2 cellular contexts compared by ENCODE assay signal in the genomic region with DNA sequence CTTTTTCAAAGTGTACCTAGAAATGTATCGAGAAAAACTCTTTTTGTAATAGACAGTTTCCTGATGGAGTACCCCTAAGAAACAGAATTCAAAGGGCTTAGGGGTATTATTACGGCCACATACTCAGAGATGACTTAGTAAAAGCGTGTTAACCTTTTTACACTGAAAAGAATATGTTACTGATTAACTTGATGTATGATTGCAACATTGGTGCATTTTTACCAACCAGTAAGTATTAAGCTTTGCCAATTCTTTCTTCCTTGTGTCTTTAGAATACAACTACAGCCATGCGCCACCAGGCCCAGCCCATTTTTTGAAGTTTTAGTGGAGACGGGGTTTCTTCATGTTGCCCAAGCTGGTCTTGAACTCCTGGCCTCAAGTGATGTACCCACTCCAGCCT.
TF ChIP-seq lines count a peak whose summit lies in the region.

No MANE protein-coding gene starts in this region.

TF ChIP-seq in GM23338, 12 proteins besides CTCF, POLR2A, EP300 and RAD21 (continued from another document):
- TF ChIP-seq CREB1 (CRISPR knock-in tag; IDR thresholded peaks at IDR 0.05; ENCODE audit: low read depth): no peak
- TF ChIP-seq, protein P1, sequence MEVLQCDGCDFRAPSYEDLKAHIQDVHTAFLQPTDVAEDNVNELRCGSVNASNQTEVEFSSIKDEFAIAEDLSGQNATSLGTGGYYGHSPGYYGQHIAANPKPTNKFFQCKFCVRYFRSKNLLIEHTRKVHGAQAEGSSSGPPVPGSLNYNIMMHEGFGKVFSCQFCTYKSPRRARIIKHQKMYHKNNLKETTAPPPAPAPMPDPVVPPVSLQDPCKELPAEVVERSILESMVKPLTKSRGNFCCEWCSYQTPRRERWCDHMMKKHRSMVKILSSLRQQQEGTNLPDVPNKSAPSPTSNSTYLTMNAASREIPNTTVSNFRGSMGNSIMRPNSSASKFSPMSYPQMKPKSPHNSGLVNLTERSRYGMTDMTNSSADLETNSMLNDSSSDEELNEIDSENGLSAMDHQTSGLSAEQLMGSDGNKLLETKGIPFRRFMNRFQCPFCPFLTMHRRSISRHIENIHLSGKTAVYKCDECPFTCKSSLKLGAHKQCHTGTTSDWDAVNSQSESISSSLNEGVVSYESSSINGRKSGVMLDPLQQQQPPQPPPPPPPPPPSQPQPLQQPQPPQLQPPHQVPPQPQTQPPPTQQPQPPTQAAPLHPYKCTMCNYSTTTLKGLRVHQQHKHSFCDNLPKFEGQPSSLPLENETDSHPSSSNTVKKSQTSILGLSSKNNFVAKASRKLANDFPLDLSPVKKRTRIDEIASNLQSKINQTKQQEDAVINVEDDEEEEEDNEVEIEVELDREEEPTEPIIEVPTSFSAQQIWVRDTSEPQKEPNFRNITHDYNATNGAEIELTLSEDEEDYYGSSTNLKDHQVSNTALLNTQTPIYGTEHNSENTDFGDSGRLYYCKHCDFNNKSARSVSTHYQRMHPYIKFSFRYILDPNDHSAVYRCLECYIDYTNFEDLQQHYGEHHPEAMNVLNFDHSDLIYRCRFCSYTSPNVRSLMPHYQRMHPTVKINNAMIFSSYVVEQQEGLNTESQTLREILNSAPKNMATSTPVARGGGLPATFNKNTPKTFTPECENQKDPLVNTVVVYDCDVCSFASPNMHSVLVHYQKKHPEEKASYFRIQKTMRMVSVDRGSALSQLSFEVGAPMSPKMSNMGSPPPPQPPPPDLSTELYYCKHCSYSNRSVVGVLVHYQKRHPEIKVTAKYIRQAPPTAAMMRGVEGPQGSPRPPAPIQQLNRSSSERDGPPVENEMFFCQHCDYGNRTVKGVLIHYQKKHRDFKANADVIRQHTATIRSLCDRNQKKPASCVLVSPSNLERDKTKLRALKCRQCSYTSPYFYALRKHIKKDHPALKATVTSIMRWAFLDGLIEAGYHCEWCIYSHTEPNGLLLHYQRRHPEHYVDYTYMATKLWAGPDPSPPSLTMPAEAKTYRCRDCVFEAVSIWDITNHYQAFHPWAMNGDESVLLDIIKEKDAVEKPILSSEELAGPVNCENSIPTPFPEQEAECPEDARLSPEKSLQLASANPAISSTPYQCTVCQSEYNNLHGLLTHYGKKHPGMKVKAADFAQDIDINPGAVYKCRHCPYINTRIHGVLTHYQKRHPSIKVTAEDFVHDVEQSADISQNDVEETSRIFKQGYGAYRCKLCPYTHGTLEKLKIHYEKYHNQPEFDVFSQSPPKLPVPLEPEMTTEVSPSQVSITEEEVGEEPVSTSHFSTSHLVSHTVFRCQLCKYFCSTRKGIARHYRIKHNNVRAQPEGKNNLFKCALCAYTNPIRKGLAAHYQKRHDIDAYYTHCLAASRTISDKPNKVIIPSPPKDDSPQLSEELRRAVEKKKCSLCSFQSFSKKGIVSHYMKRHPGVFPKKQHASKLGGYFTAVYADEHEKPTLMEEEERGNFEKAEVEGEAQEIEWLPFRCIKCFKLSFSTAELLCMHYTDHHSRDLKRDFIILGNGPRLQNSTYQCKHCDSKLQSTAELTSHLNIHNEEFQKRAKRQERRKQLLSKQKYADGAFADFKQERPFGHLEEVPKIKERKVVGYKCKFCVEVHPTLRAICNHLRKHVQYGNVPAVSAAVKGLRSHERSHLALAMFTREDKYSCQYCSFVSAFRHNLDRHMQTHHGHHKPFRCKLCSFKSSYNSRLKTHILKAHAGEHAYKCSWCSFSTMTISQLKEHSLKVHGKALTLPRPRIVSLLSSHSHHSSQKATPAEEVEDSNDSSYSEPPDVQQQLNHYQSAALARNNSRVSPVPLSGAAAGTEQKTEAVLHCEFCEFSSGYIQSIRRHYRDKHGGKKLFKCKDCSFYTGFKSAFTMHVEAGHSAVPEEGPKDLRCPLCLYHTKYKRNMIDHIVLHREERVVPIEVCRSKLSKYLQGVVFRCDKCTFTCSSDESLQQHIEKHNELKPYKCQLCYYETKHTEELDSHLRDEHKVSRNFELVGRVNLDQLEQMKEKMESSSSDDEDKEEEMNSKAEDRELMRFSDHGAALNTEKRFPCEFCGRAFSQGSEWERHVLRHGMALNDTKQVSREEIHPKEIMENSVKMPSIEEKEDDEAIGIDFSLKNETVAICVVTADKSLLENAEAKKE (CRISPR knock-in tag; IDR thresholded peaks at IDR 0.05): no peak
- no peak for TF ChIP-seq NANOG (IDR thresholded peaks at IDR 0.05; ENCODE audit: borderline replicate concordance)
- no peak for TF ChIP-seq ZNF114 (CRISPR knock-in tag; IDR thresholded peaks at IDR 0.05)
- TF ChIP-seq, protein P2, sequence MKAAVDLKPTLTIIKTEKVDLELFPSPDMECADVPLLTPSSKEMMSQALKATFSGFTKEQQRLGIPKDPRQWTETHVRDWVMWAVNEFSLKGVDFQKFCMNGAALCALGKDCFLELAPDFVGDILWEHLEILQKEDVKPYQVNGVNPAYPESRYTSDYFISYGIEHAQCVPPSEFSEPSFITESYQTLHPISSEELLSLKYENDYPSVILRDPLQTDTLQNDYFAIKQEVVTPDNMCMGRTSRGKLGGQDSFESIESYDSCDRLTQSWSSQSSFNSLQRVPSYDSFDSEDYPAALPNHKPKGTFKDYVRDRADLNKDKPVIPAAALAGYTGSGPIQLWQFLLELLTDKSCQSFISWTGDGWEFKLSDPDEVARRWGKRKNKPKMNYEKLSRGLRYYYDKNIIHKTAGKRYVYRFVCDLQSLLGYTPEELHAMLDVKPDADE (IDR thresholded peaks at IDR 0.05): no peak
- no peak for TF ChIP-seq EZH2phosphoT487 (IDR thresholded peaks at IDR 0.05; ENCODE audit: unreplicated experiment)
TF ChIP-seq in GM23338: peak in this region for 0.

TF ChIP-seq in liver, 16 proteins besides CTCF, POLR2A, EP300 and RAD21 (continued from another document):
- TF ChIP-seq, protein P3, sequence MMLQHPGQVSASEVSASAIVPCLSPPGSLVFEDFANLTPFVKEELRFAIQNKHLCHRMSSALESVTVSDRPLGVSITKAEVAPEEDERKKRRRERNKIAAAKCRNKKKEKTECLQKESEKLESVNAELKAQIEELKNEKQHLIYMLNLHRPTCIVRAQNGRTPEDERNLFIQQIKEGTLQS (IDR thresholded peaks at IDR 0.05): no peak
- TF ChIP-seq, protein P4, sequence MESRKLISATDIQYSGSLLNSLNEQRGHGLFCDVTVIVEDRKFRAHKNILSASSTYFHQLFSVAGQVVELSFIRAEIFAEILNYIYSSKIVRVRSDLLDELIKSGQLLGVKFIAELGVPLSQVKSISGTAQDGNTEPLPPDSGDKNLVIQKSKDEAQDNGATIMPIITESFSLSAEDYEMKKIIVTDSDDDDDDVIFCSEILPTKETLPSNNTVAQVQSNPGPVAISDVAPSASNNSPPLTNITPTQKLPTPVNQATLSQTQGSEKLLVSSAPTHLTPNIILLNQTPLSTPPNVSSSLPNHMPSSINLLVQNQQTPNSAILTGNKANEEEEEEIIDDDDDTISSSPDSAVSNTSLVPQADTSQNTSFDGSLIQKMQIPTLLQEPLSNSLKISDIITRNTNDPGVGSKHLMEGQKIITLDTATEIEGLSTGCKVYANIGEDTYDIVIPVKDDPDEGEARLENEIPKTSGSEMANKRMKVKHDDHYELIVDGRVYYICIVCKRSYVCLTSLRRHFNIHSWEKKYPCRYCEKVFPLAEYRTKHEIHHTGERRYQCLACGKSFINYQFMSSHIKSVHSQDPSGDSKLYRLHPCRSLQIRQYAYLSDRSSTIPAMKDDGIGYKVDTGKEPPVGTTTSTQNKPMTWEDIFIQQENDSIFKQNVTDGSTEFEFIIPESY (IDR thresholded peaks at IDR 0.05): no peak
- TF ChIP-seq GABPA (IDR thresholded peaks at IDR 0.05 in 1 of 2, conservative IDR thresholded peaks at IDR 0.05 in 1 of 2) (no peak), YY1 (IDR thresholded peaks at IDR 0.05) (no peak), FOXA1 (IDR thresholded peaks at IDR 0.05) (no peak), JUND (IDR thresholded peaks at IDR 0.05) (no peak), TAF1 (conservative IDR thresholded peaks at IDR 0.05) (no peak), SP1 (IDR thresholded peaks at IDR 0.05) (peak; percentile 10), FOXA2 (IDR thresholded peaks at IDR 0.05) (no peak)
- TF ChIP-seq, protein P5, sequence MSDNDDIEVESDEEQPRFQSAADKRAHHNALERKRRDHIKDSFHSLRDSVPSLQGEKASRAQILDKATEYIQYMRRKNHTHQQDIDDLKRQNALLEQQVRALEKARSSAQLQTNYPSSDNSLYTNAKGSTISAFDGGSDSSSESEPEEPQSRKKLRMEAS (IDR thresholded peaks at IDR 0.05): peak; percentile 50
TF ChIP-seq in liver: peak in this region for 3.
